Comparison of ENCODE assay signal across 19 cellular contexts in the genomic region with DNA sequence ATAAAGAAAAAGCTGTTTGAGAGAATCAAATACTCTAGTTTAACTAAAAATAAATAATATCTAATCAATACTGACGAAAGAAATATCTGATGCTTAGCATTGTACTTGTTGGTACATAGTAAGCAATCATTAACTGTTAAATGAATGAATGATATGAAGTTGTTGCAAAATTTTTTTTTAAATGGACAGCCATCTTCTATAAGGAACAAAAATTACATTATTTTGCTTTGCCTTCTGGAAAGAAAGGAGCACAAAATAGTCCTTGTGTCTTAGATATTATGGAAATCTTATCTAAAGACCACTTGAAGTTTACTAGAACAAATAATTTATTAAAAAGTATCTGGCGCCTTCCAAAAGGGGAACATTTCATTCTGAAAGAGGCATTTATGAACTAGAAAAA.
"Had no signal": no experiment of that assay in that cellular context is flagged by ENCODE, and none has a peak within 500 bp of the region (broad histone marks: within the 10 kb centered on the region; RNA-seq: fewer than 3 reads in every experiment).

No MANE protein-coding gene starts in this region.

- H3K27me3 ChIP-seq: esophagus muscularis mucosa, gastroesophageal sphincter, heart left ventricle, upper lobe of right lung had no signal

- H3K36me3 ChIP-seq: esophagus muscularis mucosa, gastroesophageal sphincter, heart left ventricle, left ventricle myocardium inferior, thoracic aorta, upper lobe of right lung had no signal

- ATAC-seq: gastroesophageal sphincter, heart left ventricle, mucosa of descending colon, upper lobe of right lung had no signal

- H3K4me3 ChIP-seq: esophagus muscularis mucosa, gastroesophageal sphincter, heart left ventricle, left ventricle myocardium inferior, mucosa of descending colon, thoracic aorta, upper lobe of right lung had no signal

- H3K27me3 Mint-ChIP-seq: activated CD4-positive, alpha-beta memory T cell treated with anti-CD3 and anti-CD28 coated beads for 36 hours; naive B cell; progenitor cell of endocrine pancreas had no signal

- FAIRE-seq: endothelial cell of umbilical vein had no signal

- H3K9me3 Mint-ChIP-seq: activated CD4-positive, alpha-beta memory T cell treated with anti-CD3 and anti-CD28 coated beads for 36 hours; naive B cell; neural crest cell; T-helper 1 cell treated with Interleukin-12 subunit alpha and Interleukin-12 subunit beta and Interleukin-4 antibody, amounts not matched to agents 30 μg/mL and 1 μg/mL, for 36 hours had no signal

- H3K27ac ChIP-seq: esophagus muscularis mucosa, gastroesophageal sphincter, heart left ventricle, left ventricle myocardium inferior, thoracic aorta, upper lobe of right lung had no signal

- H3K9me3 ChIP-seq: esophagus muscularis mucosa, gastroesophageal sphincter, heart left ventricle, left ventricle myocardium inferior, mucosa of descending colon, thoracic aorta, upper lobe of right lung had no signal

- DNase-seq: activated CD4-positive, alpha-beta memory T cell treated with anti-CD3 and anti-CD28 coated beads for 36 hours; activated effector memory CD4-positive, alpha-beta T cell treated with Interleukin-2 at 50 U/mL for 16 hours; activated naive CD4-positive, alpha-beta T cell treated with anti-CD3 and anti-CD28 coated beads, Interleukin-2, amount 50 U/mL, for 16 hours; activated T-cell treated with anti-CD3 and anti-CD28 coated beads for 4 hours; amniotic stem cell; effector memory CD4-positive, alpha-beta T cell; heart left ventricle; kidney glomerular epithelial cell; left ventricle myocardium inferior; mucosa of descending colon; naive B cell; upper lobe of right lung had no signal

- H3K27ac Mint-ChIP-seq: progenitor cell of endocrine pancreas; T-helper 1 cell treated with Interleukin-12 subunit alpha and Interleukin-12 subunit beta and Interleukin-4 antibody, amounts not matched to agents 30 μg/mL and 1 μg/mL, for 36 hours had no signal
